In the genomic region with DNA sequence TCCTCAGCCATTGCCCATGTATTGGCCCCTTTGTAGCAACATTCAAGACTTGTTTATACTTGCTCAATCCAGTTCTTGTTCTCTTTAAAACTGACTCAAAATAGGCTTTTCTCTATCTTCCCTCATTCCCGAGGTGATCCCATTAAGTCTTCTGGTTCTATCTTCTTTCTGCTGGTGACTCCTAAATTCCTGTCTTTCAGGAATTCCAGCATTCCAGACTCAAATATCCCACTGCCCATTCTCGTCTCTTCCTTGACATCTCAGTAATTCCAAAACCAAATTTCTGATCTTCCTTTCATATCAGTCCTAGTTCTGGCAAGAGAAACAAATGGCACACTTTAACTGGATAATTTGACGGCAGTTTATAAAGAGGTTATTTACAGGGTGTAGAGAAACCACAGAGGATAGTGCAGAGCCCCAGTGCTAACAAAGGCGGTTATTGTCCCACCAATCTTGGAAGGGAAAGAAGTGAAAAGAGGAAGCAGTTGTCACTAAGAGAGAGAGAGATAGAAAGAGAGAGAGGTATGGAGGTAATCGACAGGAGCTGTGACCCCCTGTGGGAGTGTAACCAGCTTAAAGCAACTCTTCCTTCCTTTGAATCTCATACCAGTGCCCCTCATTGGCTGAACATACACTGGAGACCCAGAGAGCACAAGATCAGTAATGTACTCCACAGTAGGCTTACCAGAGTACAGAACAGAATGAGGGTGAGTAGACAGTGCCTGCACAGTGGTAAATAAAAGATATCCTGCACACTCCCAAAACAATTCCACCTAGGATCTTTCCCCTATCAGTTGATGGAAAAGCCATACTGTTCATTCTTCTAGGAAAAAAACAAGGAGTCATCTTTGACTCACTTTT, we compare ENCODE assay signal across 17 cellular contexts.
DNase-seq lines count a peak whose midpoint lies in the region; ATAC-seq and TF ChIP-seq lines count a peak whose summit lies in the region.
"Had no signal": no experiment of that assay in that cellular context is flagged by ENCODE, and none has a peak within 500 bp of the region (broad histone marks: within the 10 kb centered on the region; RNA-seq: fewer than 3 reads in every experiment).

No MANE protein-coding gene starts in this region.

- no peaks in the 10 kb centered on the region for H3K27me3 ChIP-seq in PC-3 (ENCODE audit: low read length)
- no peaks in the 10 kb centered on the region for H3K27me3 ChIP-seq in SK-N-SH (ENCODE audit: insufficient read depth)
- H3K27me3 ChIP-seq in right atrium auricular region, result no peaks in the 10 kb centered on the region

- H3K36me3 ChIP-seq in PC-3 (ENCODE audit: low read depth, low read length) (no peaks in the 10 kb centered on the region), SK-N-SH (replicated peaks in 1 of 2; ENCODE audit: control insufficient read depth in 1 of 2, insufficient read depth in 2 of 2, low read length in 1 of 2) (no peaks in the 10 kb centered on the region), right atrium auricular region (no peaks in the 10 kb centered on the region)
- H3K36me3 ChIP-seq: thoracic aorta had no signal

- TF ChIP-seq RAD21 in SK-N-SH (IDR thresholded peaks at IDR 0.05; ENCODE audit: low read length), result no peak

- POLR2A ChIA-PET in PC-3 (lab: Charles Lee; ENCODE audit: unreplicated experiment) (no interaction called here), SK-N-SH (lab: Yijun Ruan, JAX) (no interaction called here)

- H3K9me3 ChIP-seq in PC-3 (ENCODE audit: low read length) (no peaks in the 10 kb centered on the region), SK-N-SH (no peaks in the 10 kb centered on the region), right atrium auricular region (peaks cover 0 to 8% of the 10 kb centered on the region in 2 donors)
- H3K9me3 ChIP-seq: thoracic aorta had no signal

- 0 out of 2 replicates have a peak overlapping the region, but pooled peaks have one; percentile 10 for H2AFZ ChIP-seq in PC-3 (ENCODE audit: low read length)
- H2AFZ ChIP-seq in SK-N-SH (ENCODE audit: low read depth), result no peak overlapping the region

- H3K9me2 ChIP-seq in PC-3 (replicated peaks; ENCODE audit: low read length) (no peaks in the 10 kb centered on the region), SK-N-SH (no peaks in the 10 kb centered on the region)

- DNase-seq in PC-3 (peak; percentile 25), globus pallidus (ENCODE audit: low spot score) (peak; percentile 18), sciatic nerve (ENCODE audit: low spot score) (no peak), SK-N-SH (no peak), right atrium auricular region (ENCODE audit: low spot score) (no peak), NCI-H2227 (lab: John Stamatoyannopoulos, UW; ENCODE audit: unreplicated experiment) (no peak), SK-N-DZ (ENCODE audit: low spot score) (no peak)
- DNase-seq: activated CD4-positive, alpha-beta T cell treated with anti-CD3 and anti-CD28 coated beads, Interleukin-2, amount 50 U/mL, for 4 hours; activated T-cell treated with anti-CD3 and anti-CD28 coated beads, Interleukin-2, amount 50 U/mL, for 1 hour; effector CD4-positive, alpha-beta T cell; MM.1S; right cardiac atrium; Right ventricle myocardium superior; stimulated activated CD4-positive, alpha-beta T cell treated with anti-CD3 and anti-CD28 coated beads, Interleukin-2, amount 100 ng/mL, for 24 hours had no signal

- no peak overlapping the region for H3K4me3 ChIP-seq in PC-3 (ENCODE audit: low read length)
- no peak overlapping the region for H3K4me3 ChIP-seq in SK-N-SH (ENCODE audit: low read depth in 2 of 2, low read length in 1 of 2)
- no peak overlapping the region for H3K4me3 ChIP-seq in right atrium auricular region
- H3K4me3 ChIP-seq: thoracic aorta had no signal

- CTCF ChIA-PET in PC-3 (lab: Charles Lee) (no interaction called here), SK-N-SH (lab: Yijun Ruan, JAX) (no interaction called here)

- ATAC-seq in HG03442 (IDR thresholded peaks at IDR 0.05; ENCODE audit: unreplicated experiment) (peak; percentile 38), PC-3 (no peak; the same call in 1 of the 2 replicates), sciatic nerve (peak; percentile 82)
- ATAC-seq: right cardiac atrium had no signal

- no peak overlapping the region for H3K9ac ChIP-seq in PC-3 (ENCODE audit: low read length)
- no peak overlapping the region for H3K9ac ChIP-seq in SK-N-SH

- H4K20me1 ChIP-seq in PC-3 (ENCODE audit: low read length) (no peaks in the 10 kb centered on the region), SK-N-SH (ENCODE audit: insufficient read depth) (no peaks in the 10 kb centered on the region)

- H3K4me2 ChIP-seq in PC-3 (ENCODE audit: low read length) (no peak overlapping the region), SK-N-SH (no peak overlapping the region)

- H3K4me1 ChIP-seq in PC-3 (ENCODE audit: insufficient read depth, low read length) (no peaks in the 10 kb centered on the region), SK-N-SH (ENCODE audit: control insufficient read depth in 1 of 2, insufficient read depth in 2 of 2, low read depth in 1 of 2, low read length in 1 of 2) (no peaks in the 10 kb centered on the region), right atrium auricular region (no peaks in the 10 kb centered on the region)

- no peaks in the 10 kb centered on the region for H3K79me2 ChIP-seq in PC-3 (ENCODE audit: low read length)
- H3K79me2 ChIP-seq in SK-N-SH (ENCODE audit: insufficient read depth), result no peaks in the 10 kb centered on the region

- intact Hi-C loops in PC-3 (cut with micrococcal nuclease), result no loop called here
- intact Hi-C loops in sciatic nerve (cut with DNase I), result no loop called here

- no peak for TF ChIP-seq EP300 in SK-N-SH (IDR thresholded peaks at IDR 0.05; ENCODE audit: borderline replicate concordance in 1 of 2, low read depth in 1 of 2, low read length in 1 of 2)

- 82% methylated on average over 5 of the region's 5 CpGs for WGBS in SK-N-SH (ENCODE audit: low lambda C conversion rate)

- BruUV-seq in PC-3 (replicated peaks; lab: Mats Ljungman, UMichigan), result no TSS peak

- H3F3A ChIP-seq in PC-3 (ENCODE audit: low read length, unreplicated experiment) (no peaks in the 10 kb centered on the region), SK-N-SH (replicated peaks; ENCODE audit: insufficient read depth) (no peaks in the 10 kb centered on the region)

- H3K27ac ChIP-seq in PC-3 (ENCODE audit: low read length) (no peak overlapping the region), SK-N-SH (ENCODE audit: low read depth in 2 of 2, low read length in 1 of 2) (no peak overlapping the region), right atrium auricular region (no peak overlapping the region)
- H3K27ac ChIP-seq: C4-2B, thoracic aorta had no signal

- TF ChIP-seq CTCF in PC-3 (conservative IDR thresholded peaks at IDR 0.05; ENCODE audit: low read depth, low read length), result no peak
- no peak for TF ChIP-seq CTCF in SK-N-SH (IDR thresholded peaks at IDR 0.05)
- TF ChIP-seq CTCF in right atrium auricular region (IDR thresholded peaks at IDR 0.05), result no peak

TF ChIP-seq in SK-N-SH, 30 proteins besides CTCF, POLR2A, EP300 and RAD21 (continues in another document):
- TF ChIP-seq GATA2 (CRISPR knock-in tag; IDR thresholded peaks at IDR 0.05) (no peak), SIN3A (IDR thresholded peaks at IDR 0.05; ENCODE audit: borderline replicate concordance, low read depth, low read length) (no peak), TAF1 (IDR thresholded peaks at IDR 0.05; ENCODE audit: borderline replicate concordance, low read depth, low read length) (no peak), TCF12 (IDR thresholded peaks at IDR 0.05) (no peak), TEAD4 (IDR thresholded peaks at IDR 0.05; ENCODE audit: borderline replicate concordance, insufficient read depth) (no peak), FOXJ3 (CRISPR knock-in tag; IDR thresholded peaks at IDR 0.05) (no peak), RXRA (IDR thresholded peaks at IDR 0.05; ENCODE audit: borderline replicate concordance, low read depth) (no peak), FOXM1 (IDR thresholded peaks at IDR 0.05; ENCODE audit: low read depth) (no peak)
- TF ChIP-seq, protein P1, sequence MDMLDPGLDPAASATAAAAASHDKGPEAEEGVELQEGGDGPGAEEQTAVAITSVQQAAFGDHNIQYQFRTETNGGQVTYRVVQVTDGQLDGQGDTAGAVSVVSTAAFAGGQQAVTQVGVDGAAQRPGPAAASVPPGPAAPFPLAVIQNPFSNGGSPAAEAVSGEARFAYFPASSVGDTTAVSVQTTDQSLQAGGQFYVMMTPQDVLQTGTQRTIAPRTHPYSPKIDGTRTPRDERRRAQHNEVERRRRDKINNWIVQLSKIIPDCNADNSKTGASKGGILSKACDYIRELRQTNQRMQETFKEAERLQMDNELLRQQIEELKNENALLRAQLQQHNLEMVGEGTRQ (IDR thresholded peaks at IDR 0.05; ENCODE audit: borderline replicate concordance, low read depth, low read length), result no peak
- TF ChIP-seq, protein P2, sequence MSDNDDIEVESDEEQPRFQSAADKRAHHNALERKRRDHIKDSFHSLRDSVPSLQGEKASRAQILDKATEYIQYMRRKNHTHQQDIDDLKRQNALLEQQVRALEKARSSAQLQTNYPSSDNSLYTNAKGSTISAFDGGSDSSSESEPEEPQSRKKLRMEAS (IDR thresholded peaks at IDR 0.05; ENCODE audit: low read depth), result no peak
- TF ChIP-seq, protein P3, sequence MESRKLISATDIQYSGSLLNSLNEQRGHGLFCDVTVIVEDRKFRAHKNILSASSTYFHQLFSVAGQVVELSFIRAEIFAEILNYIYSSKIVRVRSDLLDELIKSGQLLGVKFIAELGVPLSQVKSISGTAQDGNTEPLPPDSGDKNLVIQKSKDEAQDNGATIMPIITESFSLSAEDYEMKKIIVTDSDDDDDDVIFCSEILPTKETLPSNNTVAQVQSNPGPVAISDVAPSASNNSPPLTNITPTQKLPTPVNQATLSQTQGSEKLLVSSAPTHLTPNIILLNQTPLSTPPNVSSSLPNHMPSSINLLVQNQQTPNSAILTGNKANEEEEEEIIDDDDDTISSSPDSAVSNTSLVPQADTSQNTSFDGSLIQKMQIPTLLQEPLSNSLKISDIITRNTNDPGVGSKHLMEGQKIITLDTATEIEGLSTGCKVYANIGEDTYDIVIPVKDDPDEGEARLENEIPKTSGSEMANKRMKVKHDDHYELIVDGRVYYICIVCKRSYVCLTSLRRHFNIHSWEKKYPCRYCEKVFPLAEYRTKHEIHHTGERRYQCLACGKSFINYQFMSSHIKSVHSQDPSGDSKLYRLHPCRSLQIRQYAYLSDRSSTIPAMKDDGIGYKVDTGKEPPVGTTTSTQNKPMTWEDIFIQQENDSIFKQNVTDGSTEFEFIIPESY (IDR thresholded peaks at IDR 0.05; ENCODE audit: borderline replicate concordance, low read depth), result no peak

Comparison
In these comparisons a context has a peak if more than half of its experiments do, and no peak if none do; other contexts are left out.
1. DNase-seq: peak in PC-3 (single experiment) and globus pallidus (single experiment); none in sciatic nerve (single experiment), SK-N-SH (single experiment), right atrium auricular region (single experiment), NCI-H2227 (single experiment) and SK-N-DZ (single experiment).